8 cellular contexts compared by ENCODE assay signal in the genomic region with DNA sequence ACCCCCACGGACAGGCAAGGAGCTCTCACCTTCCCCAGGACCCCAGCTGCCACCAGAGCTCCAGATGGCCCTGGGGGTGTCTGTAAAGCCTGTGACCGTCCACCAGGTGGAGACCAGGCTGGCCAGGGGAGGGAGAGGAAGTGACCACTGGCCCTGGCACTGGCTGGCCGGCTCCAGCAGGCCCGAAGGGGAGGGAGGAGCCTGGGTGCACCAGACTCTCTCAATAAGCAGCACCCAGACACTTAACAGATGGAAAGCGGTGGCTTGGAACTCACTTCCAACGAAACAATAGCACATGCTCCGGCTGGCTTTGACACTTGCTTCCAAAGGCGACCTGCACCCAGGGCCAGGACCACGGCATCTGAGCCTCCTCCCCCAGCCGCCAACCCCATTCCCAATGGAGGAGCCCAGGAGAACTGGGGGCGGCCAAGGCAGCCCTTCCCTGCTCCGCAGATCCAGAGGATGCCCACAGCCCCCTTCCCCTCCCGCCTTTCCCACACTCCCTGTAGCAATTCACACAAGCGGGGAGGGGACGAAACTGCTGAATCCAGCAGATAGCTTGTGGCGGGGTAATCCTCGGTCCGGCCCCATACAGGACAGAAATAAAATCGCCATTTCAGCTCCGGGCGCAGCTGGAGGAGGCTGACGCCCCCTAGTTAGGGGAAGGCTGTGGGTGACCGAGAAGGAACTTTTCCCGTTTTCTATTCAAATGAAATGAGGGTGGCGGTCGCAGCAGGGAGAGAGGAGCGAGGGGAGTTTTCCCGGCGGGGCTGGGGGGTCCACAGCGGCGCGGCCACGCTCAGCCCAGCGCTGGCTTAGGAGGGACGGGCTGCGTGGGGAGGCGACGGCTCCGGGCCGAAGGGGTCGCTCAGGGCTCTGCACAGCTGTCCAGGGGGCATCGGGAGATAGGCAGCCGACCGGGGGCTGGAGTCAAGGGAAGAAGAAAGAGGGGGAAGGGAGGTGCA. TPM values are rescaled to one million over a fixed set of nuclear protein-coding genes. Genes with fewer than 3 reads are reported as not detected.
A peak's percentile ranks its signal among the peaks of the same experiment; 100 is the strongest.
DNase-seq lines count a peak whose midpoint lies in the region; ATAC-seq and TF ChIP-seq lines count a peak whose summit lies in the region.

No MANE protein-coding gene starts in this region.

- H3K36me3 ChIP-seq in CD8-positive, alpha-beta T cell (ENCODE audit: insufficient read depth, low read length), result no peaks in the 10 kb centered on the region
- no peaks in the 10 kb centered on the region for H3K36me3 ChIP-seq in rectal smooth muscle tissue (ENCODE audit: control insufficient read depth, insufficient read depth, low read length)

- no peak overlapping the region for H3K4me3 ChIP-seq in CD8-positive, alpha-beta T cell (ENCODE audit: low read depth, low read length)
- peak overlapping the region; percentile 62 for H3K4me3 ChIP-seq in rectal smooth muscle tissue (ENCODE audit: low read length)

- H3K9ac ChIP-seq in rectal smooth muscle tissue (ENCODE audit: low read length), result no peak overlapping the region

- POLR2A ChIA-PET in CD8-positive, alpha-beta T cell (lab: Charles Lee), result interaction anchor here (1.2 to 3.1 kb wide), 4 partner anchors 32 to 131 kb away, joined by 3 to 17 read pairs (median 7); no protein-coding TSS in a partner anchor

- H3K4me1 Mint-ChIP-seq in CD8-positive, alpha-beta T cell (ENCODE audit: low read depth), result peaks cover 26% of the 10 kb centered on the region

- intact Hi-C loops in CD8-positive, alpha-beta T cell (cut with DNase I, micrococcal nuclease), result loop anchor here in 1 of 2 experiments (1.0 kb wide), 1 partner anchor 165 kb away; no protein-coding TSS in a partner anchor

- peaks cover 24% of the 10 kb centered on the region for H3K4me1 ChIP-seq in CD8-positive, alpha-beta T cell (ENCODE audit: insufficient read depth, low read length)
- peaks cover 24% of the 10 kb centered on the region for H3K4me1 ChIP-seq in rectal smooth muscle tissue (ENCODE audit: control insufficient read depth, insufficient read depth, low read length)

- no peaks in the 10 kb centered on the region for H3K27me3 Mint-ChIP-seq in CD8-positive, alpha-beta T cell (ENCODE audit: low read depth)

- no peak for DNase-seq in CD8-positive, alpha-beta T cell
- peak; percentile 45 for DNase-seq in LoVo (ENCODE audit: low spot score)
- DNase-seq in hypothalamus (lab: John Stamatoyannopoulos, UW), result peak in 44 of 51 donors; percentile 21 to 83 (median 58)

- no peaks in the 10 kb centered on the region for H3K36me3 Mint-ChIP-seq in CD8-positive, alpha-beta T cell

- H3K27ac Mint-ChIP-seq in CD8-positive, alpha-beta T cell, result peak overlapping the region; percentile 64

- no peak for TF ChIP-seq CTCF in CD8-positive, alpha-beta T cell (IDR thresholded peaks at IDR 0.05)

- no peaks in the 10 kb centered on the region for H3K9me3 ChIP-seq in CD8-positive, alpha-beta T cell (ENCODE audit: low read length)

- peak overlapping the region; percentile 83 for H3K4me3 Mint-ChIP-seq in CD8-positive, alpha-beta T cell

- CTCF ChIA-PET in CD8-positive, alpha-beta T cell (lab: Charles Lee), result interaction anchor here (0.6 to 3.8 kb wide), 5 partner anchors 56 to 167 kb away, joined by 3 to 40 read pairs (median 3); no protein-coding TSS in a partner anchor

- no peaks in the 10 kb centered on the region for H3K9me3 Mint-ChIP-seq in CD8-positive, alpha-beta T cell

- H3K27me3 ChIP-seq in CD8-positive, alpha-beta T cell (ENCODE audit: insufficient read depth, low read length), result no peaks in the 10 kb centered on the region
- H3K27me3 ChIP-seq in rectal smooth muscle tissue (ENCODE audit: control insufficient read depth, insufficient read depth, low read length), result peaks cover 5% of the 10 kb centered on the region

- H3K27ac ChIP-seq in CD8-positive, alpha-beta T cell (ENCODE audit: low read depth, low read length), result no peak overlapping the region
- H3K27ac ChIP-seq in angular gyrus (ENCODE audit: low read depth, low read length) (peak overlapping the region; percentile 67), rectal smooth muscle tissue (ENCODE audit: low read depth, low read length) (peak overlapping the region; percentile 87)

- no peak for ATAC-seq in CD8-positive, alpha-beta T cell
- ATAC-seq in HG03432 (IDR thresholded peaks at IDR 0.05; ENCODE audit: unreplicated experiment), result no peak
- no peak for ATAC-seq in HG03135 (IDR thresholded peaks at IDR 0.05; ENCODE audit: unreplicated experiment)
- no peak for ATAC-seq in GM21737 (IDR thresholded peaks at IDR 0.05; ENCODE audit: unreplicated experiment)

RNA-seq across cellular contexts. Expression of a gene that starts 0.6 kb away (rescaled TPM):
- 10 to 100 TPM; 11.2 to 12.2 TPM for total RNA-seq in CD8-positive, alpha-beta T cell

Comparison
In these comparisons a context has a peak if more than half of its experiments do, and no peak if none do; other contexts are left out.
1. DNase-seq: peak in LoVo (single experiment) and hypothalamus (44 of 51); none in CD8-positive, alpha-beta T cell (0 of 7).